ENCODE assay signal across 15 cellular contexts in the genomic region with DNA sequence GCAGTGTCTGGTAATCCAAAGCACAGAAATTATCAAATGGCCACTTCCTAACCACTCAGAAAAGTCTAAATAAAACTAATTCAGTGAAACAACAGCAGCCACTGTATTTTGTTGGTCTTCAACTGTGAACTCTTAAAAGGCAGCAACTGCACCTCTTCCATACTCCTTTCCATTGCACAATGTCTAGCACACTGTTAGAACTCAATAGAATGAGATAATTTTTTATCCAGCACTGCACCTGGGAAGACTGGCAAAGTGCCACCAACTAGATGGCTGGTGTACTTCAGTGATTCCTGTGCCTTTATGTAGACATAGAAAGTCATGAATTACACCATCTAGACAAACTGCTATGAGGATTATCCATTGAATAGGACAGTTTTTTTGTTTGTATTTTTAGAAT. TPM values are rescaled to one million over a fixed set of nuclear protein-coding genes. Genes with fewer than 3 reads are reported as not detected.
"Had no signal": no experiment of that assay in that cellular context is flagged by ENCODE, and none has a peak within 500 bp of the region (broad histone marks: within the 10 kb centered on the region; RNA-seq: fewer than 3 reads in every experiment).

No MANE protein-coding gene starts in this region.

- H3K36me3 ChIP-seq: cardiac muscle cell, esophagus squamous epithelium, heart left ventricle, neutrophil, right atrium auricular region, stomach, thoracic aorta had no signal

- H3K27me3 ChIP-seq: cardiac muscle cell, esophagus squamous epithelium, neutrophil, right atrium auricular region, stomach had no signal

- H3K4me1 ChIP-seq: esophagus squamous epithelium, foreskin keratinocyte, heart left ventricle, right atrium auricular region, stomach had no signal

- H3K9me3 ChIP-seq: esophagus squamous epithelium, heart left ventricle, neutrophil, right atrium auricular region, stomach, thoracic aorta had no signal

- DNase-seq: activated CD4-positive, alpha-beta T cell treated with anti-CD3 and anti-CD28 coated beads for 36 hours; activated CD8-positive, alpha-beta memory T cell treated with anti-CD3 and anti-CD28 coated beads, Interleukin-2, amount 50 U/mL, for 4 hours; activated CD8-positive, alpha-beta T cell treated with anti-CD3 and anti-CD28 coated beads for 36 hours; activated naive CD4-positive, alpha-beta T cell; esophagus squamous epithelium; heart left ventricle; mammary epithelial cell; naive thymus-derived CD4-positive, alpha-beta T cell; stomach had no signal

- H3K4me3 ChIP-seq: cardiac muscle cell, esophagus squamous epithelium, heart left ventricle, right atrium auricular region, skin epidermis, stomach, thoracic aorta had no signal

RNA-seq across cellular contexts. Expression of gene LGR5, which starts 26.2 kb away (rescaled TPM):
- polyA plus RNA-seq: foreskin keratinocyte; mammary epithelial cell; naive thymus-derived CD4-positive, alpha-beta T cell had no signal
